In the genomic region with DNA sequence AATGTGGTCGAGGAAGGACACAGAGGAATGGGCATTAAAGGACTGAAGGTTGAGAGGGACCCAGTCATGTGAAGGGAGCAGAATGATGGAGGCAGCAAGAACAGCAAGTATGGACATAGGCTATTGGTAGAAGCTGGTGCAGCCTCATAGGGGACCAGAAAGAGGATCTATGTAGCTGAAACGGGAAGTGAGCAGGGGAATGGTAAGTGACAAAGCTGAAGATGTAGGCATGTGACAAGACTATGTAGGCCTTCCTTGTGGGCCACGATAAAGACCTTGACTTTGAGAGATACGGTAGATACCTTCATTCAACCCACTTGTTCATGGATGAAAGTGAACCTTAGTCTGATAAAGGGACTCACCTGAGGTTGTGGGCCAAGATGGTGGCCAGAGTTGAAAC, we compare ENCODE assay signal across 12 cellular contexts. TPM values are rescaled to one million over a fixed set of nuclear protein-coding genes. Genes with fewer than 3 reads are reported as not detected.
DNase-seq lines count a peak whose midpoint lies in the region; ATAC-seq, FAIRE-seq and TF ChIP-seq lines count a peak whose summit lies in the region.
"Had no signal": no experiment of that assay in that cellular context is flagged by ENCODE, and none has a peak within 500 bp of the region (broad histone marks: within the 10 kb centered on the region; RNA-seq: fewer than 3 reads in every experiment).

No MANE protein-coding gene starts in this region.

- no peaks in the 10 kb centered on the region for H3K27me3 Mint-ChIP-seq in IgD-negative memory B cell
- H3K27me3 Mint-ChIP-seq in dendritic cell treated with granulocyte-macrophage colony-stimulating factor and Interleukin-4, amounts not matched to agents 40 ng/mL and 50 ng/mL, for 4 days: peaks cover 5% of the 10 kb centered on the region

- TF ChIP-seq CTCF in MM.1S (IDR thresholded peaks at IDR 0.05; ENCODE audit: low read length): no peak

- peaks cover 68% of the 10 kb centered on the region for H3K79me2 ChIP-seq in MM.1S (ENCODE audit: low read length)

- no peaks in the 10 kb centered on the region for H3K9me2 ChIP-seq in MM.1S (replicated peaks; ENCODE audit: insufficient read depth, low read length)

- H3K27ac ChIP-seq in MM.1S (ENCODE audit: low read length) (no peak overlapping the region), small intestine (ENCODE audit: low read depth in 1 of 2, low read length in 1 of 2) (no peak overlapping the region)

- 85 to 89% (median 87%) methylated on average over 4 of the region's 4 CpGs for WGBS in small intestine, 3 donors

- FAIRE-seq in small intestine (lab: Jason Lieb, UNC): no peak
- FAIRE-seq: astrocyte had no signal

- no peaks in the 10 kb centered on the region for H3K9me3 ChIP-seq in MM.1S (replicated peaks; ENCODE audit: insufficient read depth, low read length)
- H3K9me3 ChIP-seq in small intestine (ENCODE audit: control insufficient read depth, low read depth): no peaks in the 10 kb centered on the region

- H3K27me3 ChIP-seq in MM.1S (replicated peaks; ENCODE audit: insufficient read depth, low read length) (no peaks in the 10 kb centered on the region), small intestine (ENCODE audit: control insufficient read depth in 2 of 2, insufficient read depth in 2 of 2, low read length in 2 of 2) (no peaks in the 10 kb centered on the region)

- intact Hi-C loops in dendritic cell treated with granulocyte-macrophage colony-stimulating factor and Interleukin-4, amounts not matched to agents 40 ng/mL and 50 ng/mL, for 4 days (cut with micrococcal nuclease): no loop called here

- no peak overlapping the region for H2AFZ ChIP-seq in MM.1S (ENCODE audit: low read length)

- ATAC-seq in GM18502 (IDR thresholded peaks at IDR 0.05; ENCODE audit: poor library complexity, unreplicated experiment) (peak; percentile 49), GM21529 (IDR thresholded peaks at IDR 0.05; ENCODE audit: unreplicated experiment) (peak; percentile 69)
- ATAC-seq: right cardiac atrium had no signal

- H3K9me3 Mint-ChIP-seq in IgD-negative memory B cell: no peaks in the 10 kb centered on the region
- H3K9me3 Mint-ChIP-seq in dendritic cell treated with granulocyte-macrophage colony-stimulating factor and Interleukin-4, amounts not matched to agents 40 ng/mL and 50 ng/mL, for 4 days: no peaks in the 10 kb centered on the region
- H3K9me3 Mint-ChIP-seq: CD4-positive, CD25-positive, alpha-beta regulatory T cell had no signal

- H3K9ac ChIP-seq in MM.1S (ENCODE audit: low read length): no peak overlapping the region

- no peaks in the 10 kb centered on the region for H3K36me3 Mint-ChIP-seq in IgD-negative memory B cell
- H3K36me3 Mint-ChIP-seq in dendritic cell treated with granulocyte-macrophage colony-stimulating factor and Interleukin-4, amounts not matched to agents 40 ng/mL and 50 ng/mL, for 4 days (ENCODE audit: low read depth): peaks cover 15% of the 10 kb centered on the region

- H3F3A ChIP-seq in MM.1S (ENCODE audit: insufficient read depth, low read length): no peaks in the 10 kb centered on the region

- H3K36me3 ChIP-seq in MM.1S (replicated peaks; ENCODE audit: insufficient read depth, low read length): no peaks in the 10 kb centered on the region
- peaks cover 0 to 2% of the 10 kb centered on the region in 2 donors for H3K36me3 ChIP-seq in small intestine (ENCODE audit: control insufficient read depth in 2 of 2, insufficient read depth in 2 of 2, low read length in 2 of 2)

- H3K4me1 ChIP-seq in MM.1S (ENCODE audit: low read length) (peaks cover 11% of the 10 kb centered on the region; the same call in 1 of the 2 replicates), small intestine (ENCODE audit: control insufficient read depth in 2 of 2, insufficient read depth in 1 of 2, low read depth in 1 of 2, low read length in 1 of 2) (peaks cover 2 to 12% of the 10 kb centered on the region in 2 donors)

- H3K27ac Mint-ChIP-seq in IgD-negative memory B cell: peak overlapping the region; percentile 20 to 87 (median 49)
- peak overlapping the region; percentile 62 for H3K27ac Mint-ChIP-seq in dendritic cell treated with granulocyte-macrophage colony-stimulating factor and Interleukin-4, amounts not matched to agents 40 ng/mL and 50 ng/mL, for 4 days
- H3K27ac Mint-ChIP-seq: CD4-positive, CD25-positive, alpha-beta regulatory T cell had no signal

- no peak overlapping the region for H3K4me3 ChIP-seq in MM.1S (ENCODE audit: low read length)
- H3K4me3 ChIP-seq in small intestine (ENCODE audit: low read depth in 1 of 2, low read length in 2 of 2): no peak overlapping the region

- H4K20me1 ChIP-seq in MM.1S (ENCODE audit: insufficient read depth, low read length): no peaks in the 10 kb centered on the region

- H3K4me3 Mint-ChIP-seq in IgD-negative memory B cell: peak overlapping the region; percentile 8 to 50 (median 39)
- H3K4me3 Mint-ChIP-seq in dendritic cell treated with granulocyte-macrophage colony-stimulating factor and Interleukin-4, amounts not matched to agents 40 ng/mL and 50 ng/mL, for 4 days: no peak overlapping the region
- H3K4me3 Mint-ChIP-seq: CD4-positive, CD25-positive, alpha-beta regulatory T cell had no signal

- DNase-seq in DMS114 treated with DMSO at 0.1 percent for 48 hours (lab: John Stamatoyannopoulos, UW; ENCODE audit: unreplicated experiment): no peak
- DNase-seq in MM.1S: no peak
- no peak for DNase-seq in hepatic stellate cell (ENCODE audit: low spot score)
- no peak for DNase-seq in small intestine
- DNase-seq: CD4-positive, CD25-positive, alpha-beta regulatory T cell; right cardiac atrium; T-helper 2 cell had no signal

- H3K4me1 Mint-ChIP-seq in IgD-negative memory B cell: peaks cover 25 to 33% (median 31%) of the 10 kb centered on the region in 3 donors
- peaks cover 38% of the 10 kb centered on the region for H3K4me1 Mint-ChIP-seq in dendritic cell treated with granulocyte-macrophage colony-stimulating factor and Interleukin-4, amounts not matched to agents 40 ng/mL and 50 ng/mL, for 4 days (ENCODE audit: low read depth)

- no peak overlapping the region for H3K4me2 ChIP-seq in MM.1S (ENCODE audit: low read depth, low read length)

RNA-seq across cellular contexts. Expression of gene CTNNBL1, which starts 3.5 kb away (rescaled TPM):
- polyA plus RNA-seq in IgD-negative memory B cell: 119 TPM
- polyA plus RNA-seq in small intestine: 10 to 100 TPM; 36.2 to 66.5 (median 55.5) TPM
